8 cellular contexts compared by ENCODE assay signal in the genomic region with DNA sequence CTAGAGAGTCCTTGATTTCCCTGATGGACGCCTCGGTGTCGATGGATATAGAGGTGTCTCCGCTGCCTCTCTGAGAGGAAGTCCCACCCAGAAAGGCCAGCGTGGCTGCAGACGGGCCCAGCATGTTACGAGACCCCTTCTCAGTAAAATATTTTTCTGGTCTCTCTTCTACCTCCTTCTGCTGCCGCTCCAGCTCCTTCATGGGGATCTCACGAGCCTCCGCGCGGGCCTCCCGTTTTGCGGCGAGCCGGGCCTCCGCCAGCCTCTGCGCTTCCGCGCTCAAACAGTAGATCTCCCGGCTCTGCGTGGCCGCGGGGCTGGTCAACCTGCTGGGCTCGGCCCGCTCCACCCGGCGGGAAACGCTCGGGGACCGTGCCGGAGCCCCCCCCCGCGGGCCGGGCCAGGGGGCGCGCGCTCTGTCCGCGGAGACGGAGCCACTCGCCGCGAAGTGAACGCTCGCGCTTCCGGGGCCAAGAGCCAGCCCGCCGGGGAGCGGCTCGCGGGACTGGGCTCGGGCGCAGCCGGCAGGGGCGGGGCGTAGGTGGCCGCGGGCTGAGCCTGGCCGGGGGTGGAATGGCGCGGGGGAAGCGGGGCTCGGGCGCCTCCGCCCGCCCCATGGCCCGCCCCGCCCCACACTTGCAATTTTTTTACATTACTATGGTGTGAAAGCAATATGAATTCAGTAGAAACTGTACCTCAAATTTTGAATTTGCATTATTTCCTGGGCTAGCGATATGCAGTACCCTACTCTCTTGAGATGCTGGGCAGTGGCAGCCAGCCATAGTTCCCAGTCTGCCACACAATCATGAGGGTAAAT. TPM values are rescaled to one million over a fixed set of nuclear protein-coding genes. Genes with fewer than 3 reads are reported as not detected.
DNase-seq lines count a peak whose midpoint lies in the region; ATAC-seq and TF ChIP-seq lines count a peak whose summit lies in the region.

No MANE protein-coding gene starts in this region.

- intact Hi-C loops in CD8-positive, alpha-beta T cell (cut with DNase I, micrococcal nuclease): loop anchor here in 1 of 2 experiments (1.0 to 5.0 kb wide), 2 partner anchors 61 to 114 kb away; partner anchors contain the start of gene ZNF639
- intact Hi-C loops in Panc1 (cut with micrococcal nuclease; ENCODE audit: unreplicated experiment): no loop called here

- in situ Hi-C loops in Panc1 (cut with HindIII; ENCODE audit: low pct_unique_long_range_greater_than_20kb, low sequenced_read_pairs): no loop called here

- H3K9me3 Mint-ChIP-seq in CD8-positive, alpha-beta T cell: peaks cover 11% of the 10 kb centered on the region

- H3K4me3 ChIP-seq in CD8-positive, alpha-beta T cell (ENCODE audit: low read depth, low read length): peak overlapping the region; percentile 49
- H3K4me3 ChIP-seq in Panc1 (ENCODE audit: low read depth in 2 of 2, low read length in 2 of 2) (peak overlapping the region; percentile 62 to 63), neuron (ENCODE audit: low read length) (peak overlapping the region; percentile 46)

- ATAC-seq in CD8-positive, alpha-beta T cell: peak; percentile 97
- ATAC-seq in GM19328 (IDR thresholded peaks at IDR 0.05; ENCODE audit: unreplicated experiment) (peak; percentile 85), HG03460 (IDR thresholded peaks at IDR 0.05; ENCODE audit: unreplicated experiment) (peak; percentile 86), Panc1 (peak; percentile 99), foreskin keratinocyte (peak; percentile 97)

- DNase-seq in CD8-positive, alpha-beta T cell: peak; percentile 34 to 79 (median 62)
- DNase-seq in Panc1 (ENCODE audit: low read depth, low spot score) (no peak), foreskin keratinocyte (peak in 1 of 2 donors; percentile 34), stromal cell of bone marrow (ENCODE audit: low read depth) (peak; percentile 34)
- DNase-seq in activated effector memory CD4-positive, alpha-beta T cell treated with anti-CD3 and anti-CD28 coated beads, Interleukin-2, amount 50 U/mL, for 16 hours: peak; percentile 89

- peaks cover 24% of the 10 kb centered on the region for H3K4me1 Mint-ChIP-seq in CD8-positive, alpha-beta T cell (ENCODE audit: low read depth)

- H3K36me3 Mint-ChIP-seq in CD8-positive, alpha-beta T cell: no peaks in the 10 kb centered on the region

- no peaks in the 10 kb centered on the region for H3K27me3 ChIP-seq in CD8-positive, alpha-beta T cell (ENCODE audit: insufficient read depth, low read length)
- H3K27me3 ChIP-seq in Panc1 (ENCODE audit: control insufficient read depth, insufficient read depth, low read length) (peaks cover 3% of the 10 kb centered on the region; the same call in 1 of the 2 replicates), foreskin keratinocyte (peaks cover 3% of the 10 kb centered on the region), neuron (ENCODE audit: insufficient read depth, low read length) (no peaks in the 10 kb centered on the region)

- no TSS peak for BruUV-seq in Panc1 (replicated peaks; lab: Mats Ljungman, UMichigan)

- H3K36me3 ChIP-seq in CD8-positive, alpha-beta T cell (ENCODE audit: insufficient read depth, low read length): no peaks in the 10 kb centered on the region
- H3K36me3 ChIP-seq in Panc1 (ENCODE audit: control insufficient read depth, insufficient read depth, low read length) (no peaks in the 10 kb centered on the region), neuron (ENCODE audit: insufficient read depth, low read length) (no peaks in the 10 kb centered on the region)

- peak overlapping the region; percentile 83 for H3K4me3 Mint-ChIP-seq in CD8-positive, alpha-beta T cell

- peak overlapping the region; percentile 68 for H2AFZ ChIP-seq in neuron (ENCODE audit: low read depth, low read length)

- H3K27ac ChIP-seq in CD8-positive, alpha-beta T cell (ENCODE audit: low read depth, low read length): peak overlapping the region; percentile 20
- H3K27ac ChIP-seq in Panc1 (ENCODE audit: low read length) (peak overlapping the region; percentile 79), foreskin keratinocyte (peak overlapping the region; percentile 58)

- no peaks in the 10 kb centered on the region for H3K27me3 Mint-ChIP-seq in CD8-positive, alpha-beta T cell (ENCODE audit: low read depth)

- peak overlapping the region; percentile 24 for H3K27ac Mint-ChIP-seq in CD8-positive, alpha-beta T cell

- CTCF ChIA-PET in CD8-positive, alpha-beta T cell (lab: Charles Lee): no interaction called here
- CTCF ChIA-PET in Panc1 (lab: Charles Lee): interaction anchor here (0.7 kb wide), 1 partner anchor 11 kb away, joined by 3 read pairs; no protein-coding TSS in a partner anchor

- POLR2A ChIA-PET in CD8-positive, alpha-beta T cell (lab: Charles Lee): interaction anchor here (1.3 kb wide), 1 partner anchor 112 kb away, joined by 4 read pairs; the partner anchor contains the start of gene PIK3CA
- POLR2A ChIA-PET in Panc1 (lab: Charles Lee): no interaction called here

- H3K9me3 ChIP-seq in CD8-positive, alpha-beta T cell (ENCODE audit: low read length): no peaks in the 10 kb centered on the region
- no peaks in the 10 kb centered on the region for H3K9me3 ChIP-seq in Panc1 (ENCODE audit: control insufficient read depth, insufficient read depth, low read depth, low read length)
- H3K9me3 ChIP-seq in neuron (ENCODE audit: low read length): peaks cover 3% of the 10 kb centered on the region

- no peak for TF ChIP-seq CTCF in CD8-positive, alpha-beta T cell (IDR thresholded peaks at IDR 0.05)
- TF ChIP-seq CTCF in Panc1 (IDR thresholded peaks at IDR 0.05): no peak
- no peak for TF ChIP-seq CTCF in foreskin keratinocyte (conservative IDR thresholded peaks at IDR 0.05)

- H3K4me1 ChIP-seq in CD8-positive, alpha-beta T cell (ENCODE audit: insufficient read depth, low read length): peaks cover 6% of the 10 kb centered on the region
- peaks cover 5% of the 10 kb centered on the region; the same call in 1 of the 2 replicates for H3K4me1 ChIP-seq in Panc1 (ENCODE audit: control insufficient read depth, insufficient read depth, low read length)
- no peaks in the 10 kb centered on the region for H3K4me1 ChIP-seq in foreskin keratinocyte
- H3K4me1 ChIP-seq in neuron (ENCODE audit: insufficient read depth, low read length): no peaks in the 10 kb centered on the region

RNA-seq across cellular contexts. Expression of gene KCNMB3, which starts 10.2 kb away (rescaled TPM):
- total RNA-seq in CD8-positive, alpha-beta T cell: under 1 TPM; 0.33 to 0.36 TPM
- total RNA-seq in Panc1 (2021; ENCODE audit: unreplicated experiment): 5.8 TPM
- 3.9 TPM for polyA plus RNA-seq in Panc1 (2012; ENCODE audit: insufficient read length)
- total RNA-seq in foreskin keratinocyte: 0.42 and 0.54 TPM in 2 replicates
- 0.49 and 0.54 TPM in 2 replicates for polyA plus RNA-seq in foreskin keratinocyte

Comparison
In these comparisons a context has a peak if more than half of its experiments do, and no peak if none do; other contexts are left out.
1. H3K27ac ChIP-seq: peak in every context shown above with its lines; median percentile 79 in Panc1; 58 in foreskin keratinocyte; 20 in CD8-positive, alpha-beta T cell.